ENCODE assay signal across 20 cellular contexts in genomic region chr20:64037199-64037497, GRCh38. TPM values are rescaled to one million over a fixed set of nuclear protein-coding genes. Genes with fewer than 3 reads are reported as not detected.
DNase-seq lines count a peak whose midpoint lies in the region; ATAC-seq lines count a peak whose summit lies in the region.
"Had no signal": no experiment of that assay in that cellular context is flagged by ENCODE, and none has a peak within 500 bp of the region (broad histone marks: within the 10 kb centered on the region; RNA-seq: fewer than 3 reads in every experiment).

No MANE protein-coding gene starts in this region.

- CTCF ChIA-PET in activated CD4-positive, alpha-beta T cell treated with anti-CD3 and anti-CD28 coated beads, Interleukin-2, amount 10 ng/mL, durations not matched to agents 7 days and 5 days (lab: Charles Lee): interaction anchor here (0.9 to 2.0 kb wide), 5 partner anchors 14 to 80 kb away, joined by 3 to 7 read pairs (median 3); partner anchors contain the start of gene PRPF6

- no peak overlapping the region for H3K27ac ChIP-seq in HUES6 (ENCODE audit: low read depth, low read length)
- H3K27ac ChIP-seq: A549, pancreas, Peyer's patch had no signal

- H3K27me3 Mint-ChIP-seq in activated CD4-positive, alpha-beta T cell treated with anti-CD3 and anti-CD28 coated beads, Interleukin-2, amount 10 ng/mL, durations not matched to agents 7 days and 5 days: no peaks in the 10 kb centered on the region
- H3K27me3 Mint-ChIP-seq in effector memory CD8-positive, alpha-beta T cell: no peaks in the 10 kb centered on the region

- H3K36me3 Mint-ChIP-seq in activated CD4-positive, alpha-beta T cell treated with anti-CD3 and anti-CD28 coated beads, Interleukin-2, amount 10 ng/mL, durations not matched to agents 7 days and 5 days (ENCODE audit: low read depth): peaks cover 15% of the 10 kb centered on the region
- peaks cover 35% of the 10 kb centered on the region for H3K36me3 Mint-ChIP-seq in effector memory CD8-positive, alpha-beta T cell (ENCODE audit: insufficient read depth)

- POLR2A ChIA-PET in activated CD4-positive, alpha-beta T cell treated with anti-CD3 and anti-CD28 coated beads, Interleukin-2, amount 10 ng/mL, durations not matched to agents 7 days and 5 days (lab: Charles Lee): interaction anchor here (2.9 kb wide), 1 partner anchor 57 kb away, joined by 17 read pairs; the partner anchor contains the start of genes PRPF6 and SAMD10

- peaks cover 24% of the 10 kb centered on the region for H3K36me3 ChIP-seq in HUES6 (ENCODE audit: control insufficient read depth, insufficient read depth, low read length)

- no peaks in the 10 kb centered on the region for H3K9me3 Mint-ChIP-seq in activated CD4-positive, alpha-beta T cell treated with anti-CD3 and anti-CD28 coated beads, Interleukin-2, amount 10 ng/mL, durations not matched to agents 7 days and 5 days
- no peaks in the 10 kb centered on the region for H3K9me3 Mint-ChIP-seq in effector memory CD8-positive, alpha-beta T cell
- H3K9me3 Mint-ChIP-seq: brain had no signal

- peak overlapping the region; percentile 9 for H3K9ac ChIP-seq in HUES6 (ENCODE audit: low read length)

- no peak overlapping the region for H3K4me3 ChIP-seq in HUES6 (ENCODE audit: low read depth, low read length)
- H3K4me3 ChIP-seq: A549, mucosa of descending colon had no signal

- no peak for DNase-seq in activated CD4-positive, alpha-beta T cell treated with anti-CD3 and anti-CD28 coated beads, Interleukin-2, amount 10 ng/mL, durations not matched to agents 7 days and 5 days
- no peak for DNase-seq in activated CD4-positive, alpha-beta T cell treated with anti-CD3 and anti-CD28 coated beads, Interleukin-2, amount 50 U/mL, for 4 hours
- no peak for DNase-seq in effector memory CD8-positive, alpha-beta T cell
- DNase-seq in activated CD4-positive, CD25-positive, alpha-beta regulatory T cell (lab: John Stamatoyannopoulos, UW): no peak
- DNase-seq: dermis blood vessel endothelial cell; hypothalamus; left colon; mucosa of descending colon; NCI-H187 treated with DMSO at 0.1 percent for 48 hours; NCI-H524 treated with DMSO at 0.1 percent for 48 hours; Peyer's patch; small intestine; stimulated activated naive CD4-positive, alpha-beta T cell treated with Interleukin-2 at 50 U/mL for 16 hours had no signal

- peak overlapping the region; percentile 78 for H3K27ac Mint-ChIP-seq in activated CD4-positive, alpha-beta T cell treated with anti-CD3 and anti-CD28 coated beads, Interleukin-2, amount 10 ng/mL, durations not matched to agents 7 days and 5 days
- H3K27ac Mint-ChIP-seq in effector memory CD8-positive, alpha-beta T cell: peak overlapping the region; percentile 81 to 85

- peaks cover 53% of the 10 kb centered on the region for H3K27me3 ChIP-seq in HUES6 (ENCODE audit: control insufficient read depth, insufficient read depth, low read length)
- H3K27me3 ChIP-seq: pancreas had no signal

- peaks cover 37% of the 10 kb centered on the region for H3K4me1 ChIP-seq in HUES6 (ENCODE audit: control insufficient read depth, insufficient read depth, low read length)

- H3K4me1 Mint-ChIP-seq in activated CD4-positive, alpha-beta T cell treated with anti-CD3 and anti-CD28 coated beads, Interleukin-2, amount 10 ng/mL, durations not matched to agents 7 days and 5 days: peaks cover 70% of the 10 kb centered on the region
- H3K4me1 Mint-ChIP-seq in effector memory CD8-positive, alpha-beta T cell (ENCODE audit: low read depth in 2 of 2): peaks cover 28 to 34% of the 10 kb centered on the region in 2 donors

- H3K9me3 ChIP-seq in HUES6 (ENCODE audit: control insufficient read depth, insufficient read depth, low read depth, low read length): no peaks in the 10 kb centered on the region
- H3K9me3 ChIP-seq: A549, mucosa of descending colon, pancreas, Peyer's patch had no signal

- peak overlapping the region; percentile 64 for H3K4me3 Mint-ChIP-seq in activated CD4-positive, alpha-beta T cell treated with anti-CD3 and anti-CD28 coated beads, Interleukin-2, amount 10 ng/mL, durations not matched to agents 7 days and 5 days
- peak overlapping the region; percentile 69 to 75 for H3K4me3 Mint-ChIP-seq in effector memory CD8-positive, alpha-beta T cell

- ATAC-seq in effector memory CD8-positive, alpha-beta T cell (replicated peaks): no peak
- ATAC-seq in GM21360 (IDR thresholded peaks at IDR 0.05; ENCODE audit: unreplicated experiment): no peak
- ATAC-seq: A549; activated CD4-positive, CD25-positive, alpha-beta regulatory T cell treated with anti-CD3 and anti-CD28 coated beads, Interleukin-2, amount 50 U/mL, for 24 hours; left colon; mucosa of descending colon; pancreas had no signal

RNA-seq across cellular contexts. Expression of gene C20orf204, which starts 1.2 kb away (rescaled TPM):
- total RNA-seq in activated CD4-positive, alpha-beta T cell treated with anti-CD3 and anti-CD28 coated beads, Interleukin-2, amount 10 ng/mL, durations not matched to agents 7 days and 5 days: 1 to 10 TPM; 3.5 to 4.8 TPM

RNA-seq across cellular contexts. Expression of gene SOX18, which starts 12.3 kb away (rescaled TPM):
- under 1 TPM; 0.10 to 0.15 TPM for total RNA-seq in activated CD4-positive, alpha-beta T cell treated with anti-CD3 and anti-CD28 coated beads, Interleukin-2, amount 10 ng/mL, durations not matched to agents 7 days and 5 days
- total RNA-seq: fibroblast of lung had no signal

RNA-seq across cellular contexts. Expression of gene TCEA2, which starts 25.9 kb away (rescaled TPM):
- total RNA-seq in activated CD4-positive, alpha-beta T cell treated with anti-CD3 and anti-CD28 coated beads, Interleukin-2, amount 10 ng/mL, durations not matched to agents 7 days and 5 days: 10 to 100 TPM; 47.6 to 57.9 TPM

RNA-seq across cellular contexts. Expression of gene RGS19, which starts 42.2 kb away (rescaled TPM):
- total RNA-seq in activated CD4-positive, alpha-beta T cell treated with anti-CD3 and anti-CD28 coated beads, Interleukin-2, amount 10 ng/mL, durations not matched to agents 7 days and 5 days: 100 to 1,000 TPM; 105 to 107 TPM

RNA-seq across cellular contexts. Expression of gene OPRL1, which starts 42.7 kb away (rescaled TPM):
- 1 to 10 TPM; 1.6 TPM for total RNA-seq in activated CD4-positive, alpha-beta T cell treated with anti-CD3 and anti-CD28 coated beads, Interleukin-2, amount 10 ng/mL, durations not matched to agents 7 days and 5 days
